ENCODE assay signal across 18 cellular contexts in genomic region chr9:133333566-133333965, GRCh38. TPM values are rescaled to one million over a fixed set of nuclear protein-coding genes. Genes with fewer than 3 reads are reported as not detected.
A peak's percentile ranks its signal among the peaks of the same experiment; 100 is the strongest.
DNase-seq lines count a peak whose midpoint lies in the region; ATAC-seq and TF ChIP-seq lines count a peak whose summit lies in the region.
"Had no signal": no experiment of that assay in that cellular context is flagged by ENCODE, and none has a peak within 500 bp of the region (broad histone marks: within the 10 kb centered on the region; RNA-seq: fewer than 3 reads in every experiment).

No MANE protein-coding gene starts in this region.

- H3K27ac ChIP-seq in Peyer's patch, result peak overlapping the region in 3 of 4 donors; percentile 48 to 77 (median 68)
- H3K27ac ChIP-seq in sigmoid colon, result no peak overlapping the region
- H3K27ac ChIP-seq: ascending aorta, KMS-11, suprapubic skin had no signal

- H3K27ac Mint-ChIP-seq in activated T-cell treated with anti-CD3 and anti-CD28 coated beads, Interleukin-2, amount 50 U/mL, for 24 hours, result peak overlapping the region; percentile 97

- peaks cover 56% of the 10 kb centered on the region for H3K4me1 Mint-ChIP-seq in activated T-cell treated with anti-CD3 and anti-CD28 coated beads, Interleukin-2, amount 50 U/mL, for 24 hours (ENCODE audit: low read depth)

- H3K27me3 ChIP-seq in Peyer's patch (no peaks in the 10 kb centered on the region), sigmoid colon (no peaks in the 10 kb centered on the region)
- H3K27me3 ChIP-seq: ascending aorta, suprapubic skin had no signal

- H3K9me3 Mint-ChIP-seq in activated T-cell treated with anti-CD3 and anti-CD28 coated beads, Interleukin-2, amount 50 U/mL, for 24 hours, result no peaks in the 10 kb centered on the region

- no peak for TF ChIP-seq CTCF in Peyer's patch (IDR thresholded peaks at IDR 0.05)
- TF ChIP-seq CTCF in choroid plexus epithelial cell (conservative IDR thresholded peaks at IDR 0.05; ENCODE audit: low read depth, low read length), result peak; percentile 12
- TF ChIP-seq CTCF in sigmoid colon (IDR thresholded peaks at IDR 0.05), result no peak

- H3K4me1 ChIP-seq in Peyer's patch (peaks cover 0 to 38% (median 7%) of the 10 kb centered on the region in 4 donors), sigmoid colon (peaks cover 0 to 28% (median 25%) of the 10 kb centered on the region in 4 donors)

- peak overlapping the region; percentile 98 for H3K4me3 Mint-ChIP-seq in activated T-cell treated with anti-CD3 and anti-CD28 coated beads, Interleukin-2, amount 50 U/mL, for 24 hours

- no peak for DNase-seq in activated T-cell treated with anti-CD3 and anti-CD28 coated beads, Interleukin-2, amount 50 U/mL, for 24 hours
- DNase-seq in activated T-cell treated with anti-CD3 and anti-CD28 coated beads, Interleukin-2, amount 50 U/mL, for 1 hour, result no peak
- peak in 1 of 3 donors; percentile 46 for DNase-seq in Peyer's patch
- no peak for DNase-seq in choroid plexus epithelial cell (ENCODE audit: low read depth)
- peak; percentile 60 for DNase-seq in sigmoid colon
- no peak for DNase-seq in GM19238 (ENCODE audit: insufficient read length, low spot score)
- DNase-seq: ACHN; effector CD4-positive, alpha-beta T cell; NCI-H187; NCI-H510A treated with DMSO at 0.1 percent for 48 hours; occipital lobe had no signal

- no peaks in the 10 kb centered on the region for H3K27me3 Mint-ChIP-seq in activated T-cell treated with anti-CD3 and anti-CD28 coated beads, Interleukin-2, amount 50 U/mL, for 24 hours

- ATAC-seq in HG02642 (IDR thresholded peaks at IDR 0.05; ENCODE audit: poor library complexity, unreplicated experiment), result no peak
- no peak for ATAC-seq in activated CD4-positive, CD25-positive, alpha-beta regulatory T cell treated with anti-CD3 and anti-CD28 coated beads, Interleukin-2, amount 50 U/mL, for 24 hours
- ATAC-seq: Panc1 had no signal

- TF ChIP-seq EP300 in sigmoid colon (IDR thresholded peaks at IDR 0.05), result no peak

- H3K9me3 ChIP-seq in Peyer's patch, result no peaks in the 10 kb centered on the region
- no peaks in the 10 kb centered on the region for H3K9me3 ChIP-seq in sigmoid colon
- H3K9me3 ChIP-seq: ascending aorta, suprapubic skin had no signal

- H3K36me3 ChIP-seq in Peyer's patch (peaks cover 0 to 33% (median 0%) of the 10 kb centered on the region in 3 donors), sigmoid colon (peaks cover 34 to 57% (median 37%) of the 10 kb centered on the region in 4 donors)

- peaks cover 96% of the 10 kb centered on the region for H3K36me3 Mint-ChIP-seq in activated T-cell treated with anti-CD3 and anti-CD28 coated beads, Interleukin-2, amount 50 U/mL, for 24 hours (ENCODE audit: low read depth)

- intact Hi-C loops in sigmoid colon (cut with DNase I), result loop anchor here (10.0 kb wide), 1 partner anchor 309 kb away; no protein-coding TSS in a partner anchor

- WGBS in sigmoid colon, 2 donors, result 70 to 88% methylated on average over 10 of the region's 10 CpGs

- H3K4me3 ChIP-seq in Peyer's patch, result peak overlapping the region in 2 of 4 donors; percentile 13 to 15
- H3K4me3 ChIP-seq in choroid plexus epithelial cell (ENCODE audit: low read depth, low read length), result no peak overlapping the region
- no peak overlapping the region for H3K4me3 ChIP-seq in sigmoid colon
- H3K4me3 ChIP-seq: ascending aorta, smooth muscle cell, suprapubic skin had no signal

- TF ChIP-seq POLR2A in Peyer's patch (IDR thresholded peaks at IDR 0.05), result no peak
- TF ChIP-seq POLR2A in sigmoid colon (IDR thresholded peaks at IDR 0.05), result no peak

RNA-seq across cellular contexts. Expression of gene SURF6, which starts 2.4 kb away (rescaled TPM):
- total RNA-seq in Peyer's patch, result 10 to 100 TPM; 16.1 to 41.2 (median 26.8) TPM
- 10 to 100 TPM; 13.9 to 20.1 (median 16.2) TPM for total RNA-seq in sigmoid colon
- 10 to 100 TPM; 22.8 to 43.1 (median 24.3) TPM for polyA plus RNA-seq in sigmoid colon

RNA-seq across cellular contexts. Expression of gene MED22, which starts 14.4 kb away (rescaled TPM):
- total RNA-seq in Peyer's patch (10 to 100 TPM; 23.5 to 42.1 (median 31.2) TPM), sigmoid colon (10 to 100 TPM; 17.2 to 31.3 (median 28.4) TPM)
- 10 to 100 TPM in 2 of 3 donors, 1 to 10 TPM in 1; 8.4 to 23.7 (median 11.8) TPM for polyA plus RNA-seq in sigmoid colon

RNA-seq across cellular contexts. Expression of gene RPL7A, which starts 14.5 kb away (rescaled TPM):
- total RNA-seq in Peyer's patch, result 1,000 to 10,000 TPM in 1 of 4 donors, 100 to 1,000 TPM in 3; 708 to 1,565 (median 870) TPM
- 1,000 to 10,000 TPM; 2,027 to 2,561 (median 2,271) TPM for total RNA-seq in sigmoid colon
- 1,000 to 10,000 TPM; 2,364 to 4,020 (median 2,962) TPM for polyA plus RNA-seq in sigmoid colon

RNA-seq across cellular contexts. Expression of gene SURF1, which starts 22.7 kb away (rescaled TPM):
- total RNA-seq in Peyer's patch, result 10 to 100 TPM; 41.2 to 75.1 (median 53.4) TPM
- total RNA-seq in sigmoid colon, result 10 to 100 TPM; 33.8 to 98.7 (median 75.7) TPM
- polyA plus RNA-seq in sigmoid colon, result 10 to 100 TPM; 54.1 to 79.3 (median 59.0) TPM

RNA-seq across cellular contexts. Expression of gene SURF2, which starts 22.8 kb away (rescaled TPM):
- total RNA-seq in Peyer's patch, result 10 to 100 TPM in 3 of 4 donors, 1 to 10 TPM in 1; 5.4 to 18.9 (median 15.3) TPM
- 10 to 100 TPM; 10.2 to 32.3 (median 15.2) TPM for total RNA-seq in sigmoid colon
- polyA plus RNA-seq in sigmoid colon, result 10 to 100 TPM; 17.4 to 27.1 (median 19.9) TPM

Comparison
In these comparisons a context has a peak if more than half of its experiments do, and no peak if none do; other contexts are left out.
1. H3K27ac ChIP-seq: peak in Peyer's patch (3 of 4); none in sigmoid colon (0 of 4).